In the genomic region with DNA sequence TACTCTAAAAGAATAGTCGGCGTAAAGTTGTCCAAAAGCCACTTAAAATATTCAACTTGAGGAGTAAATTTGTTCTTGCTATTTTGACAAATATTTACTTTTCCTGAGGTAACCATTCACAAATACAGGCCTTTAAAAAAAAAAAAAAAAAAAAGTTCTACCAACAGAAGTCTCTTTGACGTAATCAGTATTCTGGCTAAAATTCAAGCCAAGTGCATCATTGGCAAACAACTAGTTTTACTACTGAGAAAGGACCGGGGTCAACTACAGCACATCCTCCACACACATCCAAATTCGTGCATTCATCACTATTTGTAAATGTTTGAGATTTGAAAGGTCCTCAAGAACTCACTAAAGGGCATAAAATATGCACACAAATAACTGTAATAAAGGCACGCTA, we compare ENCODE assay signal across 13 cellular contexts. TPM values are rescaled to one million over a fixed set of nuclear protein-coding genes. Genes with fewer than 3 reads are reported as not detected.
A peak's percentile ranks its signal among the peaks of the same experiment; 100 is the strongest.
DNase-seq lines count a peak whose midpoint lies in the region; ATAC-seq and TF ChIP-seq lines count a peak whose summit lies in the region.
"Had no signal": no experiment of that assay in that cellular context is flagged by ENCODE, and none has a peak within 500 bp of the region (broad histone marks: within the 10 kb centered on the region; RNA-seq: fewer than 3 reads in every experiment).

No MANE protein-coding gene starts in this region.

- no peak for DNase-seq in CD4-positive, CD25-positive, alpha-beta regulatory T cell
- DNase-seq in MG63 (no peak), erythroblast (lab: John Stamatoyannopoulos, UW) (peak; percentile 23 to 45), retina (no peak), NCI-H187 (lab: John Stamatoyannopoulos, UW) (no peak), brain microvascular endothelial cell (no peak)
- DNase-seq: activated CD4-positive, alpha-beta T cell treated with anti-CD3 and anti-CD28 coated beads for 36 hours; DMS153; left cardiac atrium had no signal

- H3K9me3 Mint-ChIP-seq in CD4-positive, CD25-positive, alpha-beta regulatory T cell, result no peaks in the 10 kb centered on the region
- H3K9me3 Mint-ChIP-seq in nephron, result no peaks in the 10 kb centered on the region

- ATAC-seq in CD4-positive, CD25-positive, alpha-beta regulatory T cell (ENCODE audit: low read depth in 2 of 2), result no peak
- ATAC-seq in HG03520 (IDR thresholded peaks at IDR 0.05; ENCODE audit: unreplicated experiment), result no peak
- ATAC-seq: activated CD4-positive, alpha-beta T cell treated with anti-CD3 and anti-CD28 coated beads for 36 hours; left cardiac atrium had no signal

- peak overlapping the region in 1 of 3 donors; percentile 26 for H3K27ac Mint-ChIP-seq in CD4-positive, CD25-positive, alpha-beta regulatory T cell
- H3K27ac Mint-ChIP-seq in nephron, result no peak overlapping the region
- H3K27ac Mint-ChIP-seq: activated CD4-positive, alpha-beta T cell treated with anti-CD3 and anti-CD28 coated beads for 36 hours had no signal

- H3K4me3 Mint-ChIP-seq in CD4-positive, CD25-positive, alpha-beta regulatory T cell, result peak overlapping the region; percentile 52 to 81 (median 65)
- peak overlapping the region; percentile 84 to 93 (median 86) for H3K4me3 Mint-ChIP-seq in nephron

- H3K27me3 Mint-ChIP-seq in CD4-positive, CD25-positive, alpha-beta regulatory T cell, result no peaks in the 10 kb centered on the region
- H3K27me3 Mint-ChIP-seq in nephron (ENCODE audit: low read depth), result peaks cover 16% of the 10 kb centered on the region
- H3K27me3 Mint-ChIP-seq: activated CD4-positive, alpha-beta T cell treated with anti-CD3 and anti-CD28 coated beads for 36 hours had no signal

- no peak overlapping the region for H3K4me3 ChIP-seq in CD4-positive, CD25-positive, alpha-beta regulatory T cell (ENCODE audit: low read depth, low read length)
- peak overlapping the region; percentile 75 for H3K4me3 ChIP-seq in MG63
- no peak overlapping the region for H3K4me3 ChIP-seq in brain microvascular endothelial cell (ENCODE audit: low read depth, low read length)

- no peak for TF ChIP-seq POLR2A in erythroblast (IDR thresholded peaks at IDR 0.05; ENCODE audit: low read length)

- no peak overlapping the region for H3K27ac ChIP-seq in CD4-positive, CD25-positive, alpha-beta regulatory T cell (ENCODE audit: insufficient read depth, low read length, poor library complexity, severe bottlenecking)
- no peak overlapping the region for H3K27ac ChIP-seq in brain microvascular endothelial cell

- no peaks in the 10 kb centered on the region for H3K36me3 ChIP-seq in CD4-positive, CD25-positive, alpha-beta regulatory T cell (ENCODE audit: control insufficient read depth, insufficient read depth, low read length)
- H3K36me3 ChIP-seq in MG63 (peaks cover 5% of the 10 kb centered on the region), brain microvascular endothelial cell (replicated peaks) (peaks cover 4% of the 10 kb centered on the region)

- TF ChIP-seq CTCF in nephron (IDR thresholded peaks at IDR 0.05; ENCODE audit: unreplicated experiment in 3 of 3), result no peak
- TF ChIP-seq CTCF in brain microvascular endothelial cell (IDR thresholded peaks at IDR 0.05; ENCODE audit: low read depth, low read length, missing control alignments), result no peak

- in situ Hi-C loops in brain microvascular endothelial cell (cut with HindIII; ENCODE audit: low pct_ligation_motif_present, low sequenced_read_pairs), result no loop called here

- H3K4me1 Mint-ChIP-seq in CD4-positive, CD25-positive, alpha-beta regulatory T cell, result peaks cover 0 to 42% (median 11%) of the 10 kb centered on the region in 4 donors
- H3K4me1 Mint-ChIP-seq in nephron, result peaks cover 28% of the 10 kb centered on the region

- no peaks in the 10 kb centered on the region for H3K9me3 ChIP-seq in CD4-positive, CD25-positive, alpha-beta regulatory T cell (ENCODE audit: control insufficient read depth in 2 of 2, low read length in 2 of 2)
- H3K9me3 ChIP-seq in MG63, result no peaks in the 10 kb centered on the region

- H3K36me3 Mint-ChIP-seq in CD4-positive, CD25-positive, alpha-beta regulatory T cell, result peaks cover 8% of the 10 kb centered on the region
- H3K36me3 Mint-ChIP-seq in nephron (ENCODE audit: low read depth), result peaks cover 5% of the 10 kb centered on the region

- peaks cover 12% of the 10 kb centered on the region for H3K4me1 ChIP-seq in CD4-positive, CD25-positive, alpha-beta regulatory T cell (ENCODE audit: control insufficient read depth, insufficient read depth, low read length, poor library complexity, severe bottlenecking)

- peaks cover 6% of the 10 kb centered on the region for H3K27me3 ChIP-seq in CD4-positive, CD25-positive, alpha-beta regulatory T cell (ENCODE audit: control insufficient read depth, insufficient read depth, low read length)
- H3K27me3 ChIP-seq in MG63 (peaks cover 5% of the 10 kb centered on the region), brain microvascular endothelial cell (replicated peaks) (no peaks in the 10 kb centered on the region)

RNA-seq across cellular contexts. Expression of a gene that starts 2.0 kb away (rescaled TPM):
- total RNA-seq in CD4-positive, CD25-positive, alpha-beta regulatory T cell, result 37.6 TPM
- polyA plus RNA-seq in CD4-positive, CD25-positive, alpha-beta regulatory T cell, result 10 to 100 TPM; 54.2 to 76.4 (median 61.7) TPM
- total RNA-seq in MG63 (2014; rRNA removed; shearing (Covaris generic); ENCODE audit: low replicate concordance), result 223 and 278 TPM in 2 replicates

RNA-seq across cellular contexts. Expression of a gene that starts 33.1 kb away (rescaled TPM):
- not detected for total RNA-seq in CD4-positive, CD25-positive, alpha-beta regulatory T cell
- polyA plus RNA-seq in CD4-positive, CD25-positive, alpha-beta regulatory T cell, result not detected
- 0.36 TPM in 1 of 2 replicates, not detected in the other for total RNA-seq in MG63 (2014; rRNA removed; shearing (Covaris generic); ENCODE audit: low replicate concordance)
- total RNA-seq: activated CD4-positive, alpha-beta T cell treated with anti-CD3 and anti-CD28 coated beads for 36 hours; left cardiac atrium; LHCN-M2; ureter had no signal

RNA-seq across cellular contexts. Expression of a gene that starts 44.9 kb away (rescaled TPM):
- total RNA-seq in CD4-positive, CD25-positive, alpha-beta regulatory T cell, result 20.1 TPM
- 10 to 100 TPM; 21.9 to 29.2 (median 26.5) TPM for polyA plus RNA-seq in CD4-positive, CD25-positive, alpha-beta regulatory T cell
- total RNA-seq in MG63 (2014; rRNA removed; shearing (Covaris generic); ENCODE audit: low replicate concordance), result 4.8 and 17.0 TPM in 2 replicates

Comparison
In these comparisons a context has a peak if more than half of its experiments do, and no peak if none do; other contexts are left out.
1. DNase-seq: peak in erythroblast (2 of 2); none in CD4-positive, CD25-positive, alpha-beta regulatory T cell (0 of 3), MG63 (single experiment), retina (single experiment), NCI-H187 (0 of 2) and brain microvascular endothelial cell (single experiment).